In the genomic region with DNA sequence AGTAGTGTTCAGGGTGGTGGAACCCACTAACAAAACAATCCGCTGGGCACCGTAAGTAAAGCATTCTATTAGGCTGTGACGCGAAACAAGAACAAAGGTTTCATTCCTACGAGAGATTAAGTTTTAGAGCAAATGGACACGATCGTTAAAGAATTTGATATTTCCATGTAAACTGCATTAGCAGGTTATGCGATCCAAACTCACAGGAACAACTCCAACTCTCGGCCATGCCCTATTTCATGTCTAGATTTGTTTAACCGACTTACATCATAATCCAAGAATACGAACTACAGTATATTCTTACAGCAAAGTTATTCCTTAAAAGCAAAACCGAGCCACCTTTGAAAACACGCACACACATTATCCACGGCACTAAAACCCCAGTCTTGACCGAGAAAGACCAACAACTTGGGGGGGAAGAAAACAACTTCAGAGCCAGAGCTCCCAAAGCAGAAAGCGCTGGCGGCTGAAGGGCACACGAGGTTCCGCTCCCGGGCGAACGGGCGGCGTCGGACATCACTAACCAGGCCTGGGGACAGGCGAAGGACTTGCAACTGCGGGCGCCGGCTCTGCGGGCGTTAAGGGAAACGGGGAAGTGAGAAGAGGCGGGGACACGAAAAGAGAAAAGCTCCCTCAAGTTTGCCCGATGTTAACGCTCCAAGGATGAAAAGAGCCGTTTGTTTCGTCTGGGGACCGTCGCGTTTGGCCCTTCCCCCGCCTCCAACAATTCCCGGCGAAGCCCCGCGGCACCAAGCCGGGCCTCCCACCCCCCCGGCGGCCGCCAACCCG, we compare ENCODE assay signal across 8 cellular contexts. TPM values are rescaled to one million over a fixed set of nuclear protein-coding genes. Genes with fewer than 3 reads are reported as not detected.
A peak's percentile ranks its signal among the peaks of the same experiment; 100 is the strongest.
DNase-seq lines count a peak whose midpoint lies in the region; ATAC-seq, FAIRE-seq and TF ChIP-seq lines count a peak whose summit lies in the region.

No MANE protein-coding gene starts in this region.

- H4K8ac ChIP-seq in neuronal stem cell (ENCODE audit: low read depth, low read length), result no peak overlapping the region

- H3K4ac ChIP-seq in neuronal stem cell (ENCODE audit: low read length), result no peak overlapping the region

- H2AK5ac ChIP-seq in neuronal stem cell (ENCODE audit: low read depth, low read length), result no peak overlapping the region

- H3K4me3 ChIP-seq in neuronal stem cell (ENCODE audit: low read length in 2 of 2), result peak overlapping the region; percentile 71 to 97

- no peaks in the 10 kb centered on the region for H3K79me1 ChIP-seq in neuronal stem cell (ENCODE audit: low read depth, low read length)

- no peaks in the 10 kb centered on the region for H3K9me3 Mint-ChIP-seq in activated T-helper 17 cell treated with anti-CD3 and anti-CD28 coated beads, Interleukin-2, amount 50 U/mL, for 72 hours
- peaks cover 4% of the 10 kb centered on the region for H3K9me3 Mint-ChIP-seq in glutamatergic neuron (ENCODE audit: unreplicated experiment)

- H3K14ac ChIP-seq in neuronal stem cell (ENCODE audit: low read length), result peak overlapping the region; percentile 56

- peak overlapping the region; percentile 91 for H3K23ac ChIP-seq in neuronal stem cell (ENCODE audit: low read depth, low read length, poor library complexity)

- peaks cover 0 to 3% of the 10 kb centered on the region in 2 donors for H3K4me1 ChIP-seq in neuronal stem cell (ENCODE audit: control insufficient read depth in 2 of 2, insufficient read depth in 1 of 2, low read depth in 1 of 2, low read length in 2 of 2)

- DNase-seq in AG08395 (ENCODE audit: low spot score) (peak; percentile 28), GM12891 (ENCODE audit: insufficient read length, low spot score) (no peak), NCI-H510A treated with DMSO at 0.1 percent for 48 hours (lab: John Stamatoyannopoulos, UW) (peak; percentile 22), glutamatergic neuron (peak; percentile 63), neuronal stem cell (ENCODE audit: low spot score) (no peak), omental fat pad (ENCODE audit: low spot score) (no peak)

- H3K4me1 Mint-ChIP-seq in activated T-helper 17 cell treated with anti-CD3 and anti-CD28 coated beads, Interleukin-2, amount 50 U/mL, for 72 hours, result peaks cover 25% of the 10 kb centered on the region
- H3K4me1 Mint-ChIP-seq in glutamatergic neuron (ENCODE audit: low read depth, unreplicated experiment), result peaks cover 10% of the 10 kb centered on the region

- H3K9ac ChIP-seq in neuronal stem cell (ENCODE audit: low read depth, low read length, poor library complexity), result peak overlapping the region; percentile 94

- FAIRE-seq in GM12891 (lab: Jason Lieb, UNC), result no peak

- no peak overlapping the region for H2BK12ac ChIP-seq in neuronal stem cell (ENCODE audit: low read length)

- no CpG with 5 or more reads among the region's 51 CpGs for WGBS in neuronal stem cell (ENCODE audit: extremely low coverage in 2 of 2, insufficient read length in 2 of 2, insufficient replicate concordance in 1 of 2), 2 donors

- H3K27me3 ChIP-seq in neuronal stem cell (ENCODE audit: control insufficient read depth in 3 of 3, insufficient read depth in 3 of 3, low read depth in 1 of 3, low read length in 3 of 3), result no peaks in the 10 kb centered on the region

- peaks cover 14% of the 10 kb centered on the region for H3K36me3 Mint-ChIP-seq in activated T-helper 17 cell treated with anti-CD3 and anti-CD28 coated beads, Interleukin-2, amount 50 U/mL, for 72 hours (ENCODE audit: low read depth)
- H3K36me3 Mint-ChIP-seq in glutamatergic neuron (ENCODE audit: unreplicated experiment), result no peaks in the 10 kb centered on the region

- peak overlapping the region; percentile 61 for H2BK120ac ChIP-seq in neuronal stem cell (ENCODE audit: low read depth, low read length)

- peak overlapping the region; percentile 93 for H3K27ac ChIP-seq in neuronal stem cell (replicated peaks; ENCODE audit: low read length)

- H3K9me3 ChIP-seq in neuronal stem cell (replicated peaks in 1 of 2; ENCODE audit: control insufficient read depth in 2 of 2, insufficient read depth in 1 of 2, low read depth in 1 of 2, low read length in 2 of 2), result no peaks in the 10 kb centered on the region

- no peak overlapping the region for H2BK5ac ChIP-seq in neuronal stem cell (ENCODE audit: low read length)

- H3K4me2 ChIP-seq in neuronal stem cell (ENCODE audit: insufficient read depth, low read length, poor library complexity, severe bottlenecking), result peak overlapping the region; percentile 69

- H2AFZ ChIP-seq in neuronal stem cell (ENCODE audit: low read length), result peak overlapping the region; percentile 93

- H3K18ac ChIP-seq in neuronal stem cell (ENCODE audit: low read length), result peak overlapping the region; percentile 86

- ATAC-seq in HG03039 (IDR thresholded peaks at IDR 0.05; ENCODE audit: unreplicated experiment) (peak; percentile 8), omental fat pad (ENCODE audit: low FRiP score) (no peak)
- no peak for ATAC-seq in activated T-helper 17 cell treated with anti-CD3 and anti-CD28 coated beads, Interleukin-2, amount 50 U/mL, for 72 hours (replicated peaks)

- H3K27ac Mint-ChIP-seq in activated T-helper 17 cell treated with anti-CD3 and anti-CD28 coated beads, Interleukin-2, amount 50 U/mL, for 72 hours, result peak overlapping the region; percentile 89
- peak overlapping the region; percentile 73 for H3K27ac Mint-ChIP-seq in glutamatergic neuron (ENCODE audit: unreplicated experiment)

- peaks cover 0 to 4% of the 10 kb centered on the region in 2 donors for H3K36me3 ChIP-seq in neuronal stem cell (replicated peaks in 1 of 2; ENCODE audit: control insufficient read depth in 2 of 2, insufficient read depth in 2 of 2, low read length in 2 of 2)

- no peak for TF ChIP-seq POLR2A in GM12891 (IDR thresholded peaks at IDR 0.05; ENCODE audit: low read depth, low read length)

- TF ChIP-seq CTCF in glutamatergic neuron (IDR thresholded peaks at IDR 0.05; ENCODE audit: partially characterized antibody, unreplicated experiment) (no peak), omental fat pad (IDR thresholded peaks at IDR 0.05) (no peak)

- H2BK15ac ChIP-seq in neuronal stem cell (ENCODE audit: low read length), result no peak overlapping the region

- no peaks in the 10 kb centered on the region for H3K27me3 Mint-ChIP-seq in activated T-helper 17 cell treated with anti-CD3 and anti-CD28 coated beads, Interleukin-2, amount 50 U/mL, for 72 hours
- H3K27me3 Mint-ChIP-seq in glutamatergic neuron (ENCODE audit: unreplicated experiment), result peaks cover 10% of the 10 kb centered on the region

- peak overlapping the region; percentile 97 for H3K4me3 Mint-ChIP-seq in activated T-helper 17 cell treated with anti-CD3 and anti-CD28 coated beads, Interleukin-2, amount 50 U/mL, for 72 hours
- peak overlapping the region; percentile 97 for H3K4me3 Mint-ChIP-seq in glutamatergic neuron (ENCODE audit: unreplicated experiment)

- H4K91ac ChIP-seq in neuronal stem cell (ENCODE audit: low read depth, low read length, poor library complexity), result no peak overlapping the region

TF ChIP-seq in GM12891, 5 proteins besides CTCF, POLR2A, EP300 and RAD21:
- TF ChIP-seq PAX5 (IDR thresholded peaks at IDR 0.05; ENCODE audit: insufficient read depth, low read length, severe bottlenecking) (no peak), SPI1 (IDR thresholded peaks at IDR 0.05; ENCODE audit: low read depth, low read length) (peak; percentile 76)

RNA-seq across cellular contexts. Expression of a gene that starts 0.7 kb away (rescaled TPM):
- polyA plus RNA-seq in GM12891 (2012; ENCODE audit: low read depth, missing spikeins), result 5.0 TPM
- total RNA-seq in activated T-helper 17 cell treated with anti-CD3 and anti-CD28 coated beads, Interleukin-2, amount 50 U/mL, for 72 hours, result 10 to 100 TPM in 1 of 2 donors, 1 to 10 TPM in 1; 9.4 to 18.1 TPM
- 12.3 TPM for total RNA-seq in glutamatergic neuron (ENCODE audit: unreplicated experiment)
- 14.7 TPM for polyA plus RNA-seq in neuronal stem cell (2013, experiment 1 of 2)
- 15.4 TPM for polyA plus RNA-seq in neuronal stem cell (2013, experiment 2 of 2)
- total RNA-seq in omental fat pad, result 10 to 100 TPM; 17.5 to 30.4 (median 23.2) TPM

Comparison
In these comparisons a context has a peak if more than half of its experiments do, and no peak if none do; other contexts are left out.
1. DNase-seq: peak in AG08395 (single experiment), NCI-H510A treated with DMSO at 0.1 percent for 48 hours (single experiment) and glutamatergic neuron (single experiment); none in GM12891 (single experiment), neuronal stem cell (single experiment) and omental fat pad (single experiment).